In the genomic region with DNA sequence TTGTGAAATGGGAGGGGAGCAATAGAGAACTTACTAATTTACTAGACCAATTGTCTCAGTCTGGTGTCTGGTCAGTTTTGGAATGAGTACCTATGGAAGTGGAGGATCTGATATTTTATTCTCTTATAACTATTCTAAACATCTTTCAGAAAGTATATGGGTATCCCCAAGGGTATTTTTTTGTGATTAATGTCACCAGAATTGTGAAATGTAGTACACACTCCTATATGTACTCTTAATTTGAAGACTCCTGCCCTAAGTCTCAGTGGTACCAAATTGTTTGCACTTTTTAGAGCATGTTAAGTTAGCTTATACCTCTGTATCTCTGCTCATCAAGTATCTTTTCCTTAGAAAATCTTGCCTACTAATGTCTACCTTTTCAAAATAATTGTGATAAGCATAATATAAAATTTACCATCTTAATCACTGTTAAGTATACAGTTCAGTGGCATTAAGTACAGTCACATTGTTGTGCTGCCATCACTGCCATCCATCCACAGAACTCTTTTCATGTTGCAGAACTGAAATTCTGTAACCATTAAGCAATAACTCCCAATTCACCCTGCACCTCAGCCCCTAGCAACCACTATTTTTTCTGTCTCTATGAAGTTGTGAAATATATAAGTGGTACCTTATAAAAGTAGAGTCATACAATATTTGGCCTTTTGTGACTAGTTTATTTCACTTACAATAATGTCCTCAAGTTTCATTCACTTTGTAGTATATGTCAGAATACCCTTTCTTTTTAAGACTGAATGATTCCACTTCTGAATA, we compare ENCODE assay signal across 1 cellular context.
TF ChIP-seq lines count a peak whose summit lies in the region.

No MANE protein-coding gene starts in this region.

TF ChIP-seq in K562, 482 proteins besides CTCF, POLR2A, EP300 and RAD21 (continued from another document):
- TF ChIP-seq, protein P1, sequence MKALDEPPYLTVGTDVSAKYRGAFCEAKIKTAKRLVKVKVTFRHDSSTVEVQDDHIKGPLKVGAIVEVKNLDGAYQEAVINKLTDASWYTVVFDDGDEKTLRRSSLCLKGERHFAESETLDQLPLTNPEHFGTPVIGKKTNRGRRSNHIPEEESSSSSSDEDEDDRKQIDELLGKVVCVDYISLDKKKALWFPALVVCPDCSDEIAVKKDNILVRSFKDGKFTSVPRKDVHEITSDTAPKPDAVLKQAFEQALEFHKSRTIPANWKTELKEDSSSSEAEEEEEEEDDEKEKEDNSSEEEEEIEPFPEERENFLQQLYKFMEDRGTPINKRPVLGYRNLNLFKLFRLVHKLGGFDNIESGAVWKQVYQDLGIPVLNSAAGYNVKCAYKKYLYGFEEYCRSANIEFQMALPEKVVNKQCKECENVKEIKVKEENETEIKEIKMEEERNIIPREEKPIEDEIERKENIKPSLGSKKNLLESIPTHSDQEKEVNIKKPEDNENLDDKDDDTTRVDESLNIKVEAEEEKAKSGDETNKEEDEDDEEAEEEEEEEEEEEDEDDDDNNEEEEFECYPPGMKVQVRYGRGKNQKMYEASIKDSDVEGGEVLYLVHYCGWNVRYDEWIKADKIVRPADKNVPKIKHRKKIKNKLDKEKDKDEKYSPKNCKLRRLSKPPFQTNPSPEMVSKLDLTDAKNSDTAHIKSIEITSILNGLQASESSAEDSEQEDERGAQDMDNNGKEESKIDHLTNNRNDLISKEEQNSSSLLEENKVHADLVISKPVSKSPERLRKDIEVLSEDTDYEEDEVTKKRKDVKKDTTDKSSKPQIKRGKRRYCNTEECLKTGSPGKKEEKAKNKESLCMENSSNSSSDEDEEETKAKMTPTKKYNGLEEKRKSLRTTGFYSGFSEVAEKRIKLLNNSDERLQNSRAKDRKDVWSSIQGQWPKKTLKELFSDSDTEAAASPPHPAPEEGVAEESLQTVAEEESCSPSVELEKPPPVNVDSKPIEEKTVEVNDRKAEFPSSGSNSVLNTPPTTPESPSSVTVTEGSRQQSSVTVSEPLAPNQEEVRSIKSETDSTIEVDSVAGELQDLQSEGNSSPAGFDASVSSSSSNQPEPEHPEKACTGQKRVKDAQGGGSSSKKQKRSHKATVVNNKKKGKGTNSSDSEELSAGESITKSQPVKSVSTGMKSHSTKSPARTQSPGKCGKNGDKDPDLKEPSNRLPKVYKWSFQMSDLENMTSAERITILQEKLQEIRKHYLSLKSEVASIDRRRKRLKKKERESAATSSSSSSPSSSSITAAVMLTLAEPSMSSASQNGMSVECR (CRISPR knock-in tag; IDR thresholded peaks at IDR 0.05): no peak
